8 cellular contexts compared by ENCODE assay signal in genomic region chr21:15522148-15522547, GRCh38.
"Had no signal": no experiment of that assay in that cellular context is flagged by ENCODE, and none has a peak within 500 bp of the region (broad histone marks: within the 10 kb centered on the region; RNA-seq: fewer than 3 reads in every experiment).

No MANE protein-coding gene starts in this region.

- H3K4me3 ChIP-seq: GM23248, HAP-1 had no signal

- H3K4me1 ChIP-seq: HAP-1 had no signal

- H3K9ac ChIP-seq: GM23248 had no signal

- H3K27ac ChIP-seq: GM23248, HL-60 had no signal

- H3K9me3 Mint-ChIP-seq: HFFc6 had no signal

- H2AFZ ChIP-seq: GM23248 had no signal

- DNase-seq: GM23248, GOT3, H7, HFFc6, KBM-7 had no signal

- H3K36me3 Mint-ChIP-seq: IgD-negative memory B cell had no signal

- H3K27ac Mint-ChIP-seq: HFFc6, IgD-negative memory B cell had no signal

- H3K9me3 ChIP-seq: HAP-1 had no signal

- H3K4me1 Mint-ChIP-seq: IgD-negative memory B cell had no signal

- H3K4me3 Mint-ChIP-seq: HFFc6, IgD-negative memory B cell had no signal

- H3K36me3 ChIP-seq: HAP-1 had no signal
